In the genomic region with DNA sequence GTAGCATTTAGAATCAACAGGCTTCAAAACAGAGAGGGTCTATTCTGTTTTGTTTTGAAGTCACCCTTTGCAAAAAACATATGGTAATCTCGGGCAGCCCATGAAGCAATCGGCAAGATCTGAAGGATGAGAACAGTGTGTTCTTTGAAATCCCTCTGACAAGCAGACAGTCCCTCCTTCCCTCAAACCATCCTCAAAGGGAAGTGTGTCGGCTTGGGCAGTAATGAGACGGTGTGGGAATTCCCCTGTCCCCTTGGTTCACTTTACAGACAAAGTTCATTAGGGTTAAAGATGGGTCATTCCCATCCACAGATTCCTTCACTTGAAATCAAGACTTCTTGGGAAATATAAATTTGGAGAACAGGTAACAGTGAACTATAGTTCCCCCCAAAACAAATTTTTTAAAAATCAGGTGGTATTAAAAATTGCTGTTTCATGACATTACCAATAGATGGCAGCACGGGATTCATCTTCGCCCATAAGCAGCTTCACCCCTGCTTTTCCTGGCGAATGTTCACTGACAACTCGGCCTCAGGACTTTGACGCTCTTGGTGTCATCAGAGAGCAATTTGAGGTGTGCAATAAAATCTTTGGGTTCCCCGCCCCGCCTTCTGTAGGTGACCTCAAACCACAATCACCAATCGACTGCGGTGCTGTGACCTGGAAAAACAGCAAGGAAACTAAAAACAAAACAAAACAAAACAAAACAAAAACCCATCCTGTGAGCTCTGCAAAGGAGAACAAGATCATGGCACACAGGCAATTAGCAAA, we compare ENCODE assay signal across 1 cellular context.
TF ChIP-seq lines count a peak whose summit lies in the region.

No MANE protein-coding gene starts in this region.

TF ChIP-seq in GM12878, 131 proteins besides CTCF, POLR2A, EP300 and RAD21 (continued from another document and continues in another):
- TF ChIP-seq STAT1 (conservative IDR thresholded peaks at IDR 0.05) (no peak; the same call in 1 of the 2 replicates), SMC3 (IDR thresholded peaks at IDR 0.05; ENCODE audit: borderline replicate concordance, low read length) (peak; percentile 83; the same call in 1 of the 2 replicates), SKIL (IDR thresholded peaks at IDR 0.05; ENCODE audit: low read depth, poor library complexity, severe bottlenecking) (peak; percentile 91), HCFC1 (IDR thresholded peaks at IDR 0.05; ENCODE audit: low read length) (no peak), CBFB (IDR thresholded peaks at IDR 0.05; ENCODE audit: low read depth) (peak; percentile 71), SMARCA5 (IDR thresholded peaks at IDR 0.05) (peak; percentile 74; the same call in 1 of the 2 replicates), BMI1 (IDR thresholded peaks at IDR 0.05; ENCODE audit: borderline replicate concordance) (peak; percentile 18; the same call in 1 of the 2 replicates), YY1 (IDR thresholded peaks at IDR 0.05; ENCODE audit: low read depth, low read length) (peak; percentile 63; the same call in 1 of the 2 replicates), MTA3 (IDR thresholded peaks at IDR 0.05; ENCODE audit: borderline replicate concordance, low read length) (peak; percentile 47; the same call in 1 of the 2 replicates), ZNF687 (IDR thresholded peaks at IDR 0.05) (peak; percentile 60; the same call in 1 of the 2 replicates), SREBF1 (IDR thresholded peaks at IDR 0.05; ENCODE audit: low read length) (no peak), ASH2L (IDR thresholded peaks at IDR 0.05; ENCODE audit: borderline replicate concordance, low read depth) (no peak), RUNX3 (IDR thresholded peaks at IDR 0.05; ENCODE audit: low read length) (peak; percentile 95), ZSCAN29 (IDR thresholded peaks at IDR 0.05) (no peak), REST (IDR thresholded peaks at IDR 0.05; ENCODE audit: low read depth, low read length) (no peak), IKZF1 (conservative IDR thresholded peaks at IDR 0.05) (peak; percentile 79; the same call in 1 of the 2 replicates), STAT3 (IDR thresholded peaks at IDR 0.05; ENCODE audit: low read depth, low read length) (no peak), ZZZ3 (IDR thresholded peaks at IDR 0.05; ENCODE audit: control insufficient read depth, insufficient read length, low read depth) (no peak), FOXM1 (IDR thresholded peaks at IDR 0.05; ENCODE audit: low read depth, low read length) (peak; percentile 86), PML (IDR thresholded peaks at IDR 0.05; ENCODE audit: low read length) (no peak), RBBP5 (conservative IDR thresholded peaks at IDR 0.05) (no peak), DPF2 (IDR thresholded peaks at IDR 0.05) (peak; percentile 31; the same call in 1 of the 2 replicates), RB1 (IDR thresholded peaks at IDR 0.05; ENCODE audit: borderline replicate concordance) (no peak; the same call in 1 of the 2 replicates), TAF1 (IDR thresholded peaks at IDR 0.05; ENCODE audit: borderline replicate concordance, low read depth, low read length) (no peak), NFIC (IDR thresholded peaks at IDR 0.05; ENCODE audit: low read depth, low read length) (peak; percentile 64), ZNF592 (IDR thresholded peaks at IDR 0.05) (0 out of 2 replicates have a peak, but pooled peaks have one; percentile 42), TBL1XR1 (IDR thresholded peaks at IDR 0.05; ENCODE audit: low read depth, low read length) (peak; percentile 20; the same call in 1 of the 2 replicates), TCF3 (IDR thresholded peaks at IDR 0.05; ENCODE audit: borderline replicate concordance, insufficient read depth, low read depth, low read length) (no peak), IRF4 (IDR thresholded peaks at IDR 0.05; ENCODE audit: low read depth, low read length) (0 out of 2 replicates have a peak, but pooled peaks have one; percentile 6)
- TF ChIP-seq, protein P1, sequence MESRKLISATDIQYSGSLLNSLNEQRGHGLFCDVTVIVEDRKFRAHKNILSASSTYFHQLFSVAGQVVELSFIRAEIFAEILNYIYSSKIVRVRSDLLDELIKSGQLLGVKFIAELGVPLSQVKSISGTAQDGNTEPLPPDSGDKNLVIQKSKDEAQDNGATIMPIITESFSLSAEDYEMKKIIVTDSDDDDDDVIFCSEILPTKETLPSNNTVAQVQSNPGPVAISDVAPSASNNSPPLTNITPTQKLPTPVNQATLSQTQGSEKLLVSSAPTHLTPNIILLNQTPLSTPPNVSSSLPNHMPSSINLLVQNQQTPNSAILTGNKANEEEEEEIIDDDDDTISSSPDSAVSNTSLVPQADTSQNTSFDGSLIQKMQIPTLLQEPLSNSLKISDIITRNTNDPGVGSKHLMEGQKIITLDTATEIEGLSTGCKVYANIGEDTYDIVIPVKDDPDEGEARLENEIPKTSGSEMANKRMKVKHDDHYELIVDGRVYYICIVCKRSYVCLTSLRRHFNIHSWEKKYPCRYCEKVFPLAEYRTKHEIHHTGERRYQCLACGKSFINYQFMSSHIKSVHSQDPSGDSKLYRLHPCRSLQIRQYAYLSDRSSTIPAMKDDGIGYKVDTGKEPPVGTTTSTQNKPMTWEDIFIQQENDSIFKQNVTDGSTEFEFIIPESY (IDR thresholded peaks at IDR 0.05): 0 out of 2 replicates have a peak, but pooled peaks have one; percentile 28
- TF ChIP-seq, protein P2, sequence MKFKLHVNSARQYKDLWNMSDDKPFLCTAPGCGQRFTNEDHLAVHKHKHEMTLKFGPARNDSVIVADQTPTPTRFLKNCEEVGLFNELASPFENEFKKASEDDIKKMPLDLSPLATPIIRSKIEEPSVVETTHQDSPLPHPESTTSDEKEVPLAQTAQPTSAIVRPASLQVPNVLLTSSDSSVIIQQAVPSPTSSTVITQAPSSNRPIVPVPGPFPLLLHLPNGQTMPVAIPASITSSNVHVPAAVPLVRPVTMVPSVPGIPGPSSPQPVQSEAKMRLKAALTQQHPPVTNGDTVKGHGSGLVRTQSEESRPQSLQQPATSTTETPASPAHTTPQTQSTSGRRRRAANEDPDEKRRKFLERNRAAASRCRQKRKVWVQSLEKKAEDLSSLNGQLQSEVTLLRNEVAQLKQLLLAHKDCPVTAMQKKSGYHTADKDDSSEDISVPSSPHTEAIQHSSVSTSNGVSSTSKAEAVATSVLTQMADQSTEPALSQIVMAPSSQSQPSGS (IDR thresholded peaks at IDR 0.05; ENCODE audit: low read length): peak; percentile 84
